25 cellular contexts compared by ENCODE assay signal in the genomic region with DNA sequence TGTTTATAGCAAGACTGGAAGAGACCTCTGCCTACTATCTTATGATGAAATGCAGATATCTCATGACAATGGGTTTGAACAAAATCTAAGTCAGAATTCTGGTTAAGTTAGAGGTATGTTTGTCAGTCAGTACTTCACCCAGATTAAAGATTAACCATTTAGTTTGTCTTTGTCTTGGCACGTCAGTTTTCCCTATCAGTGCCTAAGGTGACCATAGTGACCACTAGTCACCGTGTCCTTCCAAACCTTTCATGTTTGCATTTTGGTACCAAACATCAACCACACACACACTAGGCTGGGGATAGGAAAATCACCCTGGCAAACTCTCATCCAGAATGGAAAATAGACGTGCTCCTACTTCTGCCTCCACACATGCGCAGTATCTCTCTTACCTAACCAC.
"Had no signal": no experiment of that assay in that cellular context is flagged by ENCODE, and none has a peak within 500 bp of the region (broad histone marks: within the 10 kb centered on the region; RNA-seq: fewer than 3 reads in every experiment).

No MANE protein-coding gene starts in this region.

- H3K27me3 ChIP-seq: adrenal gland, breast epithelium, Peyer's patch, SJSA1 had no signal

- DNase-seq: activated CD4-positive, alpha-beta T cell treated with anti-CD3 and anti-CD28 coated beads for 48 hours; activated CD4-positive, alpha-beta T cell treated with anti-CD3 and anti-CD28 coated beads, Interleukin-2, amount 50 U/mL, for 4 hours; activated CD4-positive, CD25-positive, alpha-beta regulatory T cell treated with anti-CD3 and anti-CD28 coated beads, Interleukin-2, amount 50 U/mL, for 72 hours; activated CD8-positive, alpha-beta memory T cell treated with anti-CD3 and anti-CD28 coated beads, Interleukin-2, amount 50 U/mL, for 48 hours; activated CD8-positive, alpha-beta T cell treated with anti-CD3 and anti-CD28 coated beads, Interleukin-2, amount 10 ng/mL, durations not matched to agents 7 days and 5 days; activated naive CD4-positive, alpha-beta T cell treated with anti-CD3 and anti-CD28 coated beads, Interleukin-2, amount 50 U/mL, for 16 hours; activated naive CD8-positive, alpha-beta T cell treated with anti-CD3 and anti-CD28 coated beads, Interleukin-2, amount 10 ng/mL, durations not matched to agents 7 days and 5 days; activated T-cell treated with anti-CD3 and anti-CD28 coated beads, Interleukin-2, amount 50 U/mL, for 1 hour; adrenal gland; anterior cingulate cortex; caudate nucleus; NCI-H1092; NCI-H1417 treated with DMSO at 0.1 percent for 48 hours; NCI-H1694 treated with DMSO at 0.1 percent for 48 hours; NCI-H2081; NCI-H510A treated with DMSO at 0.1 percent for 48 hours; NCI-H69; NK-92 treated with Interleukin-12 subunit alpha and Interleukin-12 subunit beta, amount 100 ng/mL, for 24 hours; Peyer's patch; SHP77; SW 1271 had no signal

- H3K4me3 ChIP-seq: adrenal gland, breast epithelium, Peyer's patch, SJSA1 had no signal

- H3K4me1 ChIP-seq: adrenal gland, breast epithelium, Peyer's patch had no signal

- H3K27ac ChIP-seq: adrenal gland, breast epithelium, Peyer's patch, SJSA1 had no signal

- H3K9me3 ChIP-seq: adrenal gland, breast epithelium, Peyer's patch, SJSA1 had no signal

- ATAC-seq: activated CD8-positive, alpha-beta T cell treated with anti-CD3 and anti-CD28 coated beads, Interleukin-2, amount 10 ng/mL, durations not matched to agents 7 days and 5 days; SK-N-SH treated with all-trans-retinoic acid at 6 μM for 48 hours; WTC11 had no signal

- H3K36me3 ChIP-seq: adrenal gland, breast epithelium, Peyer's patch, SJSA1 had no signal
